Comparison of ENCODE assay signal across 1 cellular context in genomic region chr1:44820328-44820944, GRCh38.
TF ChIP-seq lines count a peak whose summit lies in the region.

No MANE protein-coding gene starts in this region.

TF ChIP-seq in HepG2, 621 proteins besides CTCF, POLR2A, EP300 and RAD21 (continued from another document and continues in another):
- no peak for TF ChIP-seq DR1 (CRISPR knock-in tag; IDR thresholded peaks at IDR 0.05)
- TF ChIP-seq NFKBIZ (CRISPR knock-in tag; IDR thresholded peaks at IDR 0.05), result no peak
- TF ChIP-seq SAFB2 (CRISPR knock-in tag; IDR thresholded peaks at IDR 0.05; ENCODE audit: borderline replicate concordance, low read depth), result no peak
- no peak for TF ChIP-seq NFATC3 (CRISPR knock-in tag; IDR thresholded peaks at IDR 0.05)
- TF ChIP-seq ZNF703 (CRISPR knock-in tag; IDR thresholded peaks at IDR 0.05; ENCODE audit: borderline replicate concordance), result no peak
- TF ChIP-seq RFXAP (CRISPR knock-in tag; IDR thresholded peaks at IDR 0.05; ENCODE audit: borderline replicate concordance), result 0 out of 2 replicates have a peak, but pooled peaks have one; percentile 6
- TF ChIP-seq, protein P1, sequence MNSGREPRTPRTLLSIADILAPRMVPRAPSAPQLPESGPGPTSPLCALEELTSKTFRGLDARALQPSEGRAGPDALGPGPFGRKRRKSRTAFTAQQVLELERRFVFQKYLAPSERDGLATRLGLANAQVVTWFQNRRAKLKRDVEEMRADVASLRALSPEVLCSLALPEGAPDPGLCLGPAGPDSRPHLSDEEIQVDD (CRISPR knock-in tag; IDR thresholded peaks at IDR 0.05; ENCODE audit: borderline replicate concordance), result no peak
- TF ChIP-seq ZSCAN29 (CRISPR knock-in tag; conservative IDR thresholded peaks at IDR 0.05), result no peak
- no peak for TF ChIP-seq NFYC (CRISPR knock-in tag; IDR thresholded peaks at IDR 0.05)
- TF ChIP-seq ZNF768 (CRISPR knock-in tag; IDR thresholded peaks at IDR 0.05), result peak; percentile 43; the same call in 1 of the 2 replicates
- TF ChIP-seq ZNF607 (CRISPR knock-in tag; IDR thresholded peaks at IDR 0.05; ENCODE audit: borderline replicate concordance), result no peak
- TF ChIP-seq ZNF674 (CRISPR knock-in tag; IDR thresholded peaks at IDR 0.05; ENCODE audit: low read depth), result no peak
- no peak for TF ChIP-seq RAD51 (IDR thresholded peaks at IDR 0.05; ENCODE audit: borderline replicate concordance)
- peak; percentile 16; the same call in 1 of the 2 replicates for TF ChIP-seq ZBTB38 (CRISPR knock-in tag; IDR thresholded peaks at IDR 0.05)
- TF ChIP-seq ZNF276 (CRISPR knock-in tag; IDR thresholded peaks at IDR 0.05; ENCODE audit: low read depth), result no peak
- TF ChIP-seq, protein P2, sequence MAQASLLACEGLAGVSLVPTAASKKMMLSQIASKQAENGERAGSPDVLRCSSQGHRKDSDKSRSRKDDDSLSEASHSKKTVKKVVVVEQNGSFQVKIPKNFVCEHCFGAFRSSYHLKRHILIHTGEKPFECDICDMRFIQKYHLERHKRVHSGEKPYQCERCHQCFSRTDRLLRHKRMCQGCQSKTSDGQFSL (CRISPR knock-in tag; IDR thresholded peaks at IDR 0.05), result peak; percentile 27; the same call in 1 of the 2 replicates
- no peak for TF ChIP-seq NBN (conservative IDR thresholded peaks at IDR 0.05)
- TF ChIP-seq IRF9 (CRISPR knock-in tag; IDR thresholded peaks at IDR 0.05; ENCODE audit: borderline replicate concordance), result 0 out of 2 replicates have a peak, but pooled peaks have one; percentile 36
- no peak for TF ChIP-seq ZNF20 (CRISPR knock-in tag; IDR thresholded peaks at IDR 0.05)
- no peak for TF ChIP-seq TGIF2 (CRISPR knock-in tag; IDR thresholded peaks at IDR 0.05)
- no peak for TF ChIP-seq ZNF431 (CRISPR knock-in tag; IDR thresholded peaks at IDR 0.05; ENCODE audit: borderline replicate concordance, low read depth)
- TF ChIP-seq ZNF160 (CRISPR knock-in tag; IDR thresholded peaks at IDR 0.05), result 0 out of 2 replicates have a peak, but pooled peaks have one; percentile 18
- TF ChIP-seq JUND (CRISPR knock-in tag; IDR thresholded peaks at IDR 0.05), result no peak
- no peak for TF ChIP-seq PRPF4 (IDR thresholded peaks at IDR 0.05; ENCODE audit: low read depth, low read length, poor library complexity, severe bottlenecking)
- TF ChIP-seq, protein P3, sequence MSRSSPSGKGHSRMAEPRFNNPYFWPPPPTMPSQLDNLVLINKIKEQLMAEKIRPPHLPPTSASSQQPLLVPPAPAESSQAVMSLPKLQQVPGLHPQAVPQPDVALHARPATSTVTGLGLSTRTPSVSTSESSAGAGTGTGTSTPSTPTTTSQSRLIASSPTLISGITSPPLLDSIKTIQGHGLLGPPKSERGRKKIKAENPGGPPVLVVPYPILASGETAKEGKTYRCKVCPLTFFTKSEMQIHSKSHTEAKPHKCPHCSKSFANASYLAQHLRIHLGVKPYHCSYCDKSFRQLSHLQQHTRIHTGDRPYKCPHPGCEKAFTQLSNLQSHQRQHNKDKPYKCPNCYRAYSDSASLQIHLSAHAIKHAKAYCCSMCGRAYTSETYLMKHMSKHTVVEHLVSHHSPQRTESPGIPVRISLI (CRISPR knock-in tag; IDR thresholded peaks at IDR 0.05; ENCODE audit: borderline replicate concordance), result no peak
- TF ChIP-seq ZNF724P (CRISPR knock-in tag; IDR thresholded peaks at IDR 0.05; ENCODE audit: borderline replicate concordance), result 0 out of 2 replicates have a peak, but pooled peaks have one; percentile 20
- TF ChIP-seq ZNF263 (CRISPR knock-in tag; IDR thresholded peaks at IDR 0.05), result peak; percentile 53; the same call in 1 of the 2 replicates
- TF ChIP-seq PAX8 (CRISPR knock-in tag; IDR thresholded peaks at IDR 0.05; ENCODE audit: borderline replicate concordance), result no peak
- TF ChIP-seq ZIK1 (CRISPR knock-in tag; IDR thresholded peaks at IDR 0.05; ENCODE audit: borderline replicate concordance, low read depth), result no peak
- TF ChIP-seq SMAD9 (CRISPR knock-in tag; IDR thresholded peaks at IDR 0.05), result no peak
- no peak for TF ChIP-seq HOXA5 (CRISPR knock-in tag; IDR thresholded peaks at IDR 0.05)
- TF ChIP-seq ZNF879 (CRISPR knock-in tag; IDR thresholded peaks at IDR 0.05), result no peak
- no peak for TF ChIP-seq HNF4G (IDR thresholded peaks at IDR 0.05; ENCODE audit: borderline replicate concordance, low read depth, low read length)
- no peak for TF ChIP-seq HNF4G (CRISPR knock-in tag; IDR thresholded peaks at IDR 0.05; ENCODE audit: borderline replicate concordance, low read depth)
- TF ChIP-seq ARID5B (CRISPR knock-in tag; IDR thresholded peaks at IDR 0.05), result no peak
- TF ChIP-seq, protein P4, sequence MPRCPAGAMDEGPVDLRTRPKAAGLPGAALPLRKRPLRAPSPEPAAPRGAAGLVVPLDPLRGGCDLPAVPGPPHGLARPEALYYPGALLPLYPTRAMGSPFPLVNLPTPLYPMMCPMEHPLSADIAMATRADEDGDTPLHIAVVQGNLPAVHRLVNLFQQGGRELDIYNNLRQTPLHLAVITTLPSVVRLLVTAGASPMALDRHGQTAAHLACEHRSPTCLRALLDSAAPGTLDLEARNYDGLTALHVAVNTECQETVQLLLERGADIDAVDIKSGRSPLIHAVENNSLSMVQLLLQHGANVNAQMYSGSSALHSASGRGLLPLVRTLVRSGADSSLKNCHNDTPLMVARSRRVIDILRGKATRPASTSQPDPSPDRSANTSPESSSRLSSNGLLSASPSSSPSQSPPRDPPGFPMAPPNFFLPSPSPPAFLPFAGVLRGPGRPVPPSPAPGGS (CRISPR knock-in tag; IDR thresholded peaks at IDR 0.05), result no peak; the same call in 1 of the 2 replicates
- peak; percentile 37; the same call in 1 of the 2 replicates for TF ChIP-seq ZBTB7A (CRISPR knock-in tag; IDR thresholded peaks at IDR 0.05)
- TF ChIP-seq ZBTB25 (CRISPR knock-in tag; IDR thresholded peaks at IDR 0.05), result no peak
- no peak for TF ChIP-seq TCF12 (IDR thresholded peaks at IDR 0.05)
- TF ChIP-seq TCF12 (CRISPR knock-in tag; IDR thresholded peaks at IDR 0.05), result peak; percentile 48; the same call in 1 of the 2 replicates
- TF ChIP-seq CSRNP2 (CRISPR knock-in tag; conservative IDR thresholded peaks at IDR 0.05; ENCODE audit: low read depth), result no peak
- TF ChIP-seq CENPT (CRISPR knock-in tag; IDR thresholded peaks at IDR 0.05; ENCODE audit: low read depth), result no peak
- no peak for TF ChIP-seq TOE1 (CRISPR knock-in tag; IDR thresholded peaks at IDR 0.05)
- TF ChIP-seq SMYD3 (CRISPR knock-in tag; IDR thresholded peaks at IDR 0.05), result no peak
- no peak for TF ChIP-seq CREB1 (IDR thresholded peaks at IDR 0.05)
- TF ChIP-seq CREB1 (CRISPR knock-in tag; IDR thresholded peaks at IDR 0.05), result no peak
- no peak for TF ChIP-seq ZSCAN22 (CRISPR knock-in tag; IDR thresholded peaks at IDR 0.05)
- TF ChIP-seq SP5 (CRISPR knock-in tag; IDR thresholded peaks at IDR 0.05; ENCODE audit: borderline replicate concordance, low read depth), result no peak
- no peak for TF ChIP-seq ZSCAN12 (CRISPR knock-in tag; IDR thresholded peaks at IDR 0.05)
- TF ChIP-seq MED13 (CRISPR knock-in tag; IDR thresholded peaks at IDR 0.05), result no peak
- TF ChIP-seq HOXA3 (CRISPR knock-in tag; IDR thresholded peaks at IDR 0.05), result no peak; the same call in 1 of the 2 replicates
- TF ChIP-seq MZF1 (CRISPR knock-in tag; IDR thresholded peaks at IDR 0.05; ENCODE audit: borderline replicate concordance), result no peak
- TF ChIP-seq TSC22D2 (CRISPR knock-in tag; IDR thresholded peaks at IDR 0.05; ENCODE audit: borderline replicate concordance), result 0 out of 2 replicates have a peak, but pooled peaks have one; percentile 19
